8 cellular contexts compared by ENCODE assay signal in the genomic region with DNA sequence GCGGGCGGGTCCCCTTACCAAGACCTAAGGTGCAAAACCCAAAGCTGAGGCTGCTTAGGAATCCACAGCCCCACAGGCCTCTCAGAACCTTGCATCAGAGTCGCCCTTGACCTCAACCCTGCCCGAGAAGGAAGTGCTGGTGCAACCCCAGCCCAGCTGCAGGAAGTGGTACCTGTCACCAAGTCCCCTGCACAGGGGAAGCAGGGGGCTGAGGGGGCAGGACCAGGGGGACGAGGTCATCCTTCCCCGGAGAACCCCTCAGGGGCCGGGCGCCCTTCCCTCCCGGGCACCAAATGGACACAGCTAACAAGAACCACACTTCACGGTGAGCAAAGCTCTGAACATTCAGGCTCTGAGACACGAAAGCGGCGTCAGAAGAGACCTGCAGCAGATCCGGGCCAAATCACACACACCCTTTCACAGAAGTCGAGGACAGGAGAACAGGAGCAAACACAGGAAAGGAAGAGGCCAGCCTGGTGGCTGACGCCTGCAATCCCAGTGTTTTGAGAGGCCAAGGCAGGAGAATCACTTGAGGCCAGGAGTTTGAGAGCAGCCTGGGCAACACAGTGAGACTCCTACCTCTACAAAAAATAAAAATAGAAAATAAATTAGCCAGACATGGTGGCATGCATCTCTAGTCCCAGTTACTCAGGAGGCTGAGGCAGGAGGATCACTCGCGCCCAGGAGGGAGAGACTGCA. TPM values are rescaled to one million over a fixed set of nuclear protein-coding genes. Genes with fewer than 3 reads are reported as not detected.
DNase-seq lines count a peak whose midpoint lies in the region; ATAC-seq and TF ChIP-seq lines count a peak whose summit lies in the region.

No MANE protein-coding gene starts in this region.

- no peak for TF ChIP-seq CTCF in CD4-positive, alpha-beta T cell (IDR thresholded peaks at IDR 0.05)
- no peak for TF ChIP-seq CTCF in hepatocyte (IDR thresholded peaks at IDR 0.05; ENCODE audit: poor library complexity)
- no peak for TF ChIP-seq CTCF in ascending aorta (IDR thresholded peaks at IDR 0.05)

- H3K36me3 ChIP-seq in hepatocyte (replicated peaks; ENCODE audit: insufficient read depth, low read depth) = no peaks in the 10 kb centered on the region
- no peaks in the 10 kb centered on the region for H3K36me3 ChIP-seq in ascending aorta

- H3K27ac Mint-ChIP-seq in CD4-positive, alpha-beta T cell = peak overlapping the region; percentile 96

- H3K27me3 Mint-ChIP-seq in CD4-positive, alpha-beta T cell = no peaks in the 10 kb centered on the region

- H3K4me2 ChIP-seq in hepatocyte = no peak overlapping the region

- H3K4me1 ChIP-seq in hepatocyte (ENCODE audit: insufficient read depth) = no peaks in the 10 kb centered on the region
- peaks cover 0 to 9% of the 10 kb centered on the region in 2 donors for H3K4me1 ChIP-seq in ascending aorta

- intact Hi-C loops in CD4-positive, alpha-beta T cell (cut with DNase I, micrococcal nuclease) = loop anchor here in 1 of 2 experiments (5.0 kb wide), 2 partner anchors 42 to 112 kb away; a partner anchor contains a TSS
- intact Hi-C loops in posterior cingulate gyrus (cut with DNase I) = no loop called here
- intact Hi-C loops in ascending aorta (cut with DNase I) = no loop called here

- no peaks in the 10 kb centered on the region for H3K79me2 ChIP-seq in hepatocyte

- peaks cover 46% of the 10 kb centered on the region for H3K36me3 Mint-ChIP-seq in CD4-positive, alpha-beta T cell (ENCODE audit: low read depth)

- no peak overlapping the region for H2AFZ ChIP-seq in hepatocyte

- peaks cover 80% of the 10 kb centered on the region for H3K4me1 Mint-ChIP-seq in CD4-positive, alpha-beta T cell (ENCODE audit: low read depth)

- H3K9me3 ChIP-seq in CD4-positive, alpha-beta T cell (ENCODE audit: control insufficient read depth, low read length) = no peaks in the 10 kb centered on the region
- no peaks in the 10 kb centered on the region for H3K9me3 ChIP-seq in hepatocyte (ENCODE audit: low read depth)
- H3K9me3 ChIP-seq in ascending aorta = no peaks in the 10 kb centered on the region

- CTCF ChIA-PET in CD4-positive, alpha-beta T cell (lab: Charles Lee) = interaction anchor here (0.8 to 4.8 kb wide), 5 partner anchors 13 to 22 kb away, joined by 3 to 24 read pairs (median 3); no protein-coding TSS in a partner anchor

- H3K27me3 ChIP-seq in CD4-positive, alpha-beta T cell (ENCODE audit: control insufficient read depth, insufficient read depth, low read length) = no peaks in the 10 kb centered on the region
- no peaks in the 10 kb centered on the region for H3K27me3 ChIP-seq in hepatocyte
- no peaks in the 10 kb centered on the region for H3K27me3 ChIP-seq in ascending aorta

- peak in 7 of 10 experiments; percentile 27 to 60 (median 49) for DNase-seq in CD4-positive, alpha-beta T cell
- DNase-seq in left lobe of liver (ENCODE audit: low spot score) (no peak), hepatocyte (ENCODE audit: low spot score) (no peak), posterior cingulate gyrus (no peak), ascending aorta (ENCODE audit: low spot score in 2 of 2) (no peak)

- H4K20me1 ChIP-seq in hepatocyte (ENCODE audit: insufficient read depth, poor library complexity, severe bottlenecking) = no peaks in the 10 kb centered on the region

- no peaks in the 10 kb centered on the region for H3K9me2 ChIP-seq in hepatocyte (replicated peaks; ENCODE audit: insufficient read depth)

- H3K27ac ChIP-seq in CD4-positive, alpha-beta T cell (ENCODE audit: low read depth, low read length) = peak overlapping the region; percentile 76
- H3K27ac ChIP-seq in hepatocyte = no peak overlapping the region
- no peak overlapping the region for H3K27ac ChIP-seq in ascending aorta

- H3K4me3 ChIP-seq in hepatocyte (no peak overlapping the region), ascending aorta (no peak overlapping the region)

- peak overlapping the region; percentile 93 for H3K4me3 Mint-ChIP-seq in CD4-positive, alpha-beta T cell

- 92% methylated on average over 18 of the region's 18 CpGs for WGBS in hepatocyte (ENCODE audit: low lambda C conversion rate, missing lambda C conversion rate)

- ATAC-seq in CD4-positive, alpha-beta T cell (ENCODE audit: poor library complexity) = peak; percentile 19
- peak; percentile 49 for ATAC-seq in HG02798 (IDR thresholded peaks at IDR 0.05; ENCODE audit: poor library complexity, unreplicated experiment)
- ATAC-seq in activated CD4-positive, CD25-positive, alpha-beta regulatory T cell treated with anti-CD3 and anti-CD28 coated beads, Interleukin-2, amount 50 U/mL, for 24 hours = peak; percentile 64 to 66
- ATAC-seq in left lobe of liver = peak; percentile 4
- no peak for ATAC-seq in GM19455 (IDR thresholded peaks at IDR 0.05; ENCODE audit: unreplicated experiment)

- H3K9me3 Mint-ChIP-seq in CD4-positive, alpha-beta T cell = no peaks in the 10 kb centered on the region

- POLR2A ChIA-PET in CD4-positive, alpha-beta T cell (lab: Charles Lee) = interaction anchor here (0.6 to 10.8 kb wide), 12 partner anchors 10 to 831 kb away, joined by 3 to 362 read pairs (median 4); a partner anchor contains a TSS

RNA-seq across cellular contexts. Expression of a gene that starts 6.4 kb away (rescaled TPM):
- 100 to 1,000 TPM; 283 to 284 TPM for total RNA-seq in CD4-positive, alpha-beta T cell
- total RNA-seq in left lobe of liver (13.6 TPM), hepatocyte (1.6 and 3.8 TPM in 2 replicates), ascending aorta (65.5 TPM)
- polyA plus RNA-seq in hepatocyte = 3.8 and 4.2 TPM in 2 replicates

RNA-seq across cellular contexts. Expression of a gene that starts 25.5 kb away (rescaled TPM):
- 1 to 10 TPM; 7.7 to 9.1 TPM for total RNA-seq in CD4-positive, alpha-beta T cell
- 19.1 TPM for total RNA-seq in left lobe of liver
- 11.5 and 16.3 TPM in 2 replicates for total RNA-seq in hepatocyte
- polyA plus RNA-seq in hepatocyte = 33.2 and 37.2 TPM in 2 replicates
- 0.75 TPM for total RNA-seq in ascending aorta

RNA-seq across cellular contexts. Expression of a gene that starts 40.8 kb away (rescaled TPM):
- total RNA-seq in CD4-positive, alpha-beta T cell = 10 to 100 TPM; 99.0 to 99.5 TPM
- total RNA-seq in left lobe of liver = 73.9 TPM
- total RNA-seq in hepatocyte = 344 and 348 TPM in 2 replicates
- 315 and 362 TPM in 2 replicates for polyA plus RNA-seq in hepatocyte
- total RNA-seq in ascending aorta = 468 TPM

Comparison
In these comparisons a context has a peak if more than half of its experiments do, and no peak if none do; other contexts are left out.
1. DNase-seq: peak in CD4-positive, alpha-beta T cell (7 of 10); none in left lobe of liver (single experiment), hepatocyte (single experiment), posterior cingulate gyrus (0 of 10) and ascending aorta (0 of 2).